24 cellular contexts compared by ENCODE assay signal in genomic region chr14:61643546-61643945, GRCh38. TPM values are rescaled to one million over a fixed set of nuclear protein-coding genes. Genes with fewer than 3 reads are reported as not detected.
A peak's percentile ranks its signal among the peaks of the same experiment; 100 is the strongest.
DNase-seq lines count a peak whose midpoint lies in the region; ATAC-seq and TF ChIP-seq lines count a peak whose summit lies in the region.
"Had no signal": no experiment of that assay in that cellular context is flagged by ENCODE, and none has a peak within 500 bp of the region (broad histone marks: within the 10 kb centered on the region; RNA-seq: fewer than 3 reads in every experiment).

No MANE protein-coding gene starts in this region.

- H3K79me2 ChIP-seq in OCI-LY7 (ENCODE audit: insufficient read depth, low read depth, low read length) = no peaks in the 10 kb centered on the region

- peak overlapping the region; percentile 89 for H2AFZ ChIP-seq in OCI-LY7 (ENCODE audit: low read length)

- DNase-seq in ELR (ENCODE audit: low read depth) (peak; percentile 38), OCI-LY7 (ENCODE audit: low spot score) (peak; percentile 24), fibroblast of gingiva (ENCODE audit: low read depth) (peak; percentile 74), osteocyte (ENCODE audit: extremely low spot score, unreplicated experiment) (no peak), HT-29 (ENCODE audit: low spot score) (no peak), substantia nigra (lab: John Stamatoyannopoulos, UW) (no peak)
- DNase-seq: activated CD4-positive, alpha-beta T cell treated with anti-CD3 and anti-CD28 coated beads, Interleukin-2, amount 50 U/mL, for 1 hour; activated naive CD4-positive, alpha-beta T cell treated with Interleukin-2 at 50 U/mL for 16 hours; BE2C; esophagus squamous epithelium; hypothalamus; mucosa of descending colon; NCI-H1417; NCI-H69; ovary; Peyer's patch; SK-N-SH; stimulated activated CD4-positive, alpha-beta T cell treated with anti-CD3 and anti-CD28 coated beads, Interleukin-4, amount 100 ng/mL, for 4 hours; stimulated activated CD8-positive, alpha-beta memory T cell treated with anti-CD3 and anti-CD28 coated beads, Interleukin-4, amount 100 ng/mL, for 48 hours had no signal

- peaks cover 39% of the 10 kb centered on the region for H3K4me1 Mint-ChIP-seq in osteocyte (ENCODE audit: unreplicated experiment)

- CTCF ChIA-PET in OCI-LY7 (lab: Charles Lee; ENCODE audit: unreplicated experiment) = no interaction called here

- no peaks in the 10 kb centered on the region for H3K9me3 ChIP-seq in OCI-LY7 (ENCODE audit: low read length)
- H3K9me3 ChIP-seq: BE2C, esophagus squamous epithelium, HAP-1, mucosa of descending colon, ovary, Peyer's patch, SK-N-SH, thoracic aorta had no signal

- H3K27me3 Mint-ChIP-seq in osteocyte (ENCODE audit: unreplicated experiment) = no peaks in the 10 kb centered on the region

- no peaks in the 10 kb centered on the region for H3K36me3 ChIP-seq in OCI-LY7 (ENCODE audit: insufficient read depth, low read length)
- H3K36me3 ChIP-seq: BE2C, esophagus squamous epithelium, HAP-1, ovary, Peyer's patch, thoracic aorta had no signal

- H3K4me1 ChIP-seq in OCI-LY7 (ENCODE audit: insufficient read depth, low read length, poor library complexity, severe bottlenecking) = peaks cover 61% of the 10 kb centered on the region
- H3K4me1 ChIP-seq: Peyer's patch had no signal

- H3K36me3 Mint-ChIP-seq in osteocyte (ENCODE audit: unreplicated experiment) = no peaks in the 10 kb centered on the region

- H3K27ac ChIP-seq in OCI-LY7 (ENCODE audit: low read depth, low read length, poor library complexity, severe bottlenecking) (peak overlapping the region; percentile 95), substantia nigra (ENCODE audit: low read depth, low read length, poor library complexity, severe bottlenecking) (no peak overlapping the region)
- H3K27ac ChIP-seq: ovary, thoracic aorta had no signal

- H3K9me3 Mint-ChIP-seq in osteocyte (ENCODE audit: unreplicated experiment) = no peaks in the 10 kb centered on the region

- H3K4me2 ChIP-seq in OCI-LY7 (ENCODE audit: low read length) = peak overlapping the region; percentile 75
- H3K4me2 ChIP-seq: SK-N-SH had no signal

- H3K9me2 ChIP-seq in OCI-LY7 (ENCODE audit: insufficient read depth, low read length) = no peaks in the 10 kb centered on the region
- H3K9me2 ChIP-seq: SK-N-SH had no signal

- H3K4me3 Mint-ChIP-seq in osteocyte (ENCODE audit: unreplicated experiment) = no peak overlapping the region

- H4K20me1 ChIP-seq in OCI-LY7 (ENCODE audit: insufficient read depth, low read length) = no peaks in the 10 kb centered on the region

- BruUV-seq in OCI-LY7 (replicated peaks; lab: Mats Ljungman, UMichigan) = no TSS peak

- POLR2A ChIA-PET in OCI-LY7 (lab: Charles Lee) = interaction anchor here (0.9 kb wide), 1 partner anchor 10 kb away, joined by 5 read pairs; no protein-coding TSS in a partner anchor

- ATAC-seq in HG02678 (IDR thresholded peaks at IDR 0.05; ENCODE audit: unreplicated experiment) = no peak
- ATAC-seq in HG03432 (IDR thresholded peaks at IDR 0.05; ENCODE audit: unreplicated experiment) = no peak
- ATAC-seq: mucosa of descending colon had no signal

- peak overlapping the region; percentile 48 for H3K27ac Mint-ChIP-seq in osteocyte (ENCODE audit: unreplicated experiment)

- intact Hi-C loops in OCI-LY7 (cut with micrococcal nuclease; ENCODE audit: unreplicated experiment) = no loop called here

- no peak for TF ChIP-seq CTCF in OCI-LY7 (conservative IDR thresholded peaks at IDR 0.05; ENCODE audit: low read length)
- TF ChIP-seq CTCF in osteocyte (IDR thresholded peaks at IDR 0.05) = no peak

- peak overlapping the region; percentile 51 for H3K4me3 ChIP-seq in OCI-LY7 (ENCODE audit: low read depth, low read length, poor library complexity, severe bottlenecking)
- H3K4me3 ChIP-seq: esophagus squamous epithelium, HAP-1, mucosa of descending colon, ovary, Peyer's patch, skin epidermis, thoracic aorta had no signal

RNA-seq across cellular contexts. Expression of gene HIF1A, which starts 51.8 kb away (rescaled TPM):
- 59.5 and 71.7 TPM in 2 replicates for total RNA-seq in OCI-LY7 (2014; rRNA removed; shearing (Covaris generic))
- total RNA-seq in OCI-LY7 (2022) (88.1 and 93.7 TPM in 2 replicates), osteocyte (326 and 332 TPM in 2 replicates)
- total RNA-seq in HT-29 (2014; rRNA removed; shearing (Covaris generic)) = 36.5 and 40.6 TPM in 2 replicates

Comparison
In these comparisons a context has a peak if more than half of its experiments do, and no peak if none do; other contexts are left out.
1. DNase-seq: peak in ELR (single experiment), OCI-LY7 (single experiment) and fibroblast of gingiva (single experiment); none in osteocyte (single experiment), HT-29 (single experiment) and substantia nigra (0 of 49).